1 cellular context compared by ENCODE assay signal in genomic region chr3:152333928-152334327, GRCh38.
TF ChIP-seq lines count a peak whose summit lies in the region.

No MANE protein-coding gene starts in this region.

TF ChIP-seq in K562, 482 proteins besides CTCF, POLR2A, EP300 and RAD21 (continued from another document):
- TF ChIP-seq GMEB1 (CRISPR knock-in tag; IDR thresholded peaks at IDR 0.05) (no peak), ZNF644 (tag; IDR thresholded peaks at IDR 0.05; ENCODE audit: low read depth) (no peak), HDAC8 (tag; IDR thresholded peaks at IDR 0.05) (no peak), PYGO2 (tag; IDR thresholded peaks at IDR 0.05) (no peak), CREBBP (IDR thresholded peaks at IDR 0.05; ENCODE audit: low read depth, low read length) (no peak), CBX1 (IDR thresholded peaks at IDR 0.05; ENCODE audit: low read depth) (no peak), ZNF263 (CRISPR knock-in tag; IDR thresholded peaks at IDR 0.05; ENCODE audit: borderline replicate concordance) (no peak), ZNF561 (CRISPR knock-in tag; conservative IDR thresholded peaks at IDR 0.05) (no peak)
